1 cellular context compared by ENCODE assay signal in genomic region chr12:76863811-76864210, GRCh38.
TF ChIP-seq lines count a peak whose summit lies in the region.

No MANE protein-coding gene starts in this region.

TF ChIP-seq in IMR-90, 13 proteins besides CTCF, POLR2A, EP300 and RAD21 (continued from another document):
- TF ChIP-seq USF2 (IDR thresholded peaks at IDR 0.05; ENCODE audit: low read depth, low read length) (no peak), MAZ (IDR thresholded peaks at IDR 0.05; ENCODE audit: borderline replicate concordance, low read depth, low read length) (no peak), ELK1 (IDR thresholded peaks at IDR 0.05; ENCODE audit: borderline replicate concordance, low read depth, low read length) (no peak), SMC3 (IDR thresholded peaks at IDR 0.05; ENCODE audit: low read depth, low read length) (no peak), RFX5 (IDR thresholded peaks at IDR 0.05; ENCODE audit: low read depth, low read length) (no peak), MAFK (IDR thresholded peaks at IDR 0.05; ENCODE audit: low read depth, low read length) (no peak)
